2 cellular contexts compared by ENCODE assay signal in genomic region chr2:229269986-229270385, GRCh38.
TF ChIP-seq lines count a peak whose summit lies in the region.

No MANE protein-coding gene starts in this region.

TF ChIP-seq in liver, 16 proteins besides CTCF, POLR2A, EP300 and RAD21:
- TF ChIP-seq GABPA (IDR thresholded peaks at IDR 0.05 in 1 of 2, conservative IDR thresholded peaks at IDR 0.05 in 1 of 2) (no peak), JUND (IDR thresholded peaks at IDR 0.05) (no peak), NR2F2 (IDR thresholded peaks at IDR 0.05) (no peak), YY1 (IDR thresholded peaks at IDR 0.05) (no peak), ATF3 (IDR thresholded peaks at IDR 0.05) (no peak), ZBTB33 (IDR thresholded peaks at IDR 0.05) (no peak), REST (IDR thresholded peaks at IDR 0.05) (no peak)

TF ChIP-seq in HepG2, 621 proteins besides CTCF, POLR2A, EP300 and RAD21:
- TF ChIP-seq MED13 (CRISPR knock-in tag; IDR thresholded peaks at IDR 0.05) (no peak), TRAFD1 (CRISPR knock-in tag; IDR thresholded peaks at IDR 0.05; ENCODE audit: borderline replicate concordance) (no peak), ZNF12 (CRISPR knock-in tag; IDR thresholded peaks at IDR 0.05) (no peak), PRPF4 (IDR thresholded peaks at IDR 0.05; ENCODE audit: low read depth, low read length, poor library complexity, severe bottlenecking) (no peak), NFAT5 (CRISPR knock-in tag; IDR thresholded peaks at IDR 0.05) (no peak), RBAK (CRISPR knock-in tag; IDR thresholded peaks at IDR 0.05) (no peak)
TF ChIP-seq in HepG2: peak in this region for 0.
